In genomic region chr3:3847994-3848970, GRCh38 we compare ENCODE assay signal across 18 cellular contexts. TPM values are rescaled to one million over a fixed set of nuclear protein-coding genes. Genes with fewer than 3 reads are reported as not detected.
"Had no signal": no experiment of that assay in that cellular context is flagged by ENCODE, and none has a peak within 500 bp of the region (broad histone marks: within the 10 kb centered on the region; RNA-seq: fewer than 3 reads in every experiment).

No MANE protein-coding gene starts in this region.

- H3K9me3 ChIP-seq: adrenal gland, esophagus muscularis mucosa, gastroesophageal sphincter, heart left ventricle had no signal

- DNase-seq: activated CD4-positive, alpha-beta T cell treated with anti-CD3 and anti-CD28 coated beads, Interleukin-2, amount 50 U/mL, for 48 hours; activated gamma-delta T cell treated with Interleukin-2 at 50 U/mL for 16 hours; activated T-cell treated with anti-CD3 and anti-CD28 coated beads for 4 hours; adrenal gland; effector memory CD4-positive, alpha-beta T cell; heart left ventricle; mesenchymal stem cell; naive thymus-derived CD8-positive, alpha-beta T cell; stimulated activated CD4-positive, alpha-beta T cell treated with anti-CD3 and anti-CD28 coated beads, Interleukin-4, amount 100 ng/mL, for 1 hour; stimulated activated naive CD8-positive, alpha-beta T cell treated with anti-CD3 and anti-CD28 coated beads, Interleukin-15, amount 100 ng/mL, for 72 hours; trophoblast cell; WERI-Rb-1 had no signal

- H3K27ac ChIP-seq: adrenal gland, esophagus muscularis mucosa, gastroesophageal sphincter, heart left ventricle, WERI-Rb-1 had no signal

- H3K9me3 Mint-ChIP-seq: activated naive CD4-positive, alpha-beta T cell treated with anti-CD3 and anti-CD28 coated beads, Interleukin-2, amount 50 U/mL, for 72 hours; activated T-helper 1 cell treated with anti-CD3 and anti-CD28 coated beads, Interleukin-12 subunit alpha, Interleukin-12 subunit beta, Interleukin-2, Interleukin-4 antibody, amounts not matched to agents 30 ng/mL and 10 ng/mL and 1 ng/mL, durations not matched to agents 14 hours and 24 hours and 36 hours; stimulated activated naive CD8-positive, alpha-beta T cell treated with anti-CD3 and anti-CD28 coated beads, Interleukin-15, amount 100 ng/mL, for 72 hours; T-helper 1 cell treated with Interleukin-12 subunit alpha and Interleukin-12 subunit beta and Interleukin-4 antibody, amounts not matched to agents 30 μg/mL and 1 μg/mL, for 36 hours had no signal

- H3K36me3 ChIP-seq: adrenal gland, esophagus muscularis mucosa, heart left ventricle, WERI-Rb-1 had no signal

- H3K27me3 ChIP-seq: adrenal gland, esophagus muscularis mucosa, gastroesophageal sphincter, heart left ventricle had no signal

- H3K4me1 ChIP-seq: adrenal gland, esophagus muscularis mucosa, gastroesophageal sphincter, heart left ventricle had no signal

- H3K27ac Mint-ChIP-seq: activated naive CD4-positive, alpha-beta T cell treated with anti-CD3 and anti-CD28 coated beads, Interleukin-2, amount 50 U/mL, for 72 hours; activated T-helper 1 cell treated with anti-CD3 and anti-CD28 coated beads, Interleukin-12 subunit alpha, Interleukin-12 subunit beta, Interleukin-2, Interleukin-4 antibody, amounts not matched to agents 30 ng/mL and 10 ng/mL and 1 ng/mL, durations not matched to agents 14 hours and 24 hours and 36 hours; naive thymus-derived CD8-positive, alpha-beta T cell; stimulated activated naive CD8-positive, alpha-beta T cell treated with anti-CD3 and anti-CD28 coated beads, Interleukin-15, amount 100 ng/mL, for 72 hours; T-helper 1 cell treated with Interleukin-12 subunit alpha and Interleukin-12 subunit beta and Interleukin-4 antibody, amounts not matched to agents 30 μg/mL and 1 μg/mL, for 36 hours had no signal

- H3K4me3 ChIP-seq: adrenal gland, esophagus muscularis mucosa, gastroesophageal sphincter, heart left ventricle had no signal

- H3K4me1 Mint-ChIP-seq: stimulated activated naive CD8-positive, alpha-beta T cell treated with anti-CD3 and anti-CD28 coated beads, Interleukin-15, amount 100 ng/mL, for 72 hours had no signal

- H3K4me3 Mint-ChIP-seq: activated T-helper 1 cell treated with anti-CD3 and anti-CD28 coated beads, Interleukin-12 subunit alpha, Interleukin-12 subunit beta, Interleukin-2, Interleukin-4 antibody, amounts not matched to agents 30 ng/mL and 10 ng/mL and 1 ng/mL, durations not matched to agents 14 hours and 24 hours and 36 hours; naive thymus-derived CD8-positive, alpha-beta T cell; stimulated activated naive CD8-positive, alpha-beta T cell treated with anti-CD3 and anti-CD28 coated beads, Interleukin-15, amount 100 ng/mL, for 72 hours; T-helper 1 cell treated with Interleukin-12 subunit alpha and Interleukin-12 subunit beta and Interleukin-4 antibody, amounts not matched to agents 30 μg/mL and 1 μg/mL, for 36 hours had no signal

- H3K36me3 Mint-ChIP-seq: activated naive CD4-positive, alpha-beta T cell treated with anti-CD3 and anti-CD28 coated beads, Interleukin-2, amount 50 U/mL, for 72 hours had no signal

- H3K27me3 Mint-ChIP-seq: naive thymus-derived CD8-positive, alpha-beta T cell; stimulated activated naive CD8-positive, alpha-beta T cell treated with anti-CD3 and anti-CD28 coated beads, Interleukin-15, amount 100 ng/mL, for 72 hours had no signal

RNA-seq across cellular contexts. Expression of gene LRRN1, which starts 49.1 kb away (rescaled TPM):
- total RNA-seq: activated T-helper 1 cell treated with anti-CD3 and anti-CD28 coated beads, Interleukin-12 subunit alpha, Interleukin-12 subunit beta, Interleukin-2, Interleukin-4 antibody, amounts not matched to agents 30 ng/mL and 10 ng/mL and 1 ng/mL, durations not matched to agents 14 hours and 24 hours and 36 hours; endothelial cell of umbilical vein had no signal
